Comparison of ENCODE assay signal across 9 cellular contexts in the genomic region with DNA sequence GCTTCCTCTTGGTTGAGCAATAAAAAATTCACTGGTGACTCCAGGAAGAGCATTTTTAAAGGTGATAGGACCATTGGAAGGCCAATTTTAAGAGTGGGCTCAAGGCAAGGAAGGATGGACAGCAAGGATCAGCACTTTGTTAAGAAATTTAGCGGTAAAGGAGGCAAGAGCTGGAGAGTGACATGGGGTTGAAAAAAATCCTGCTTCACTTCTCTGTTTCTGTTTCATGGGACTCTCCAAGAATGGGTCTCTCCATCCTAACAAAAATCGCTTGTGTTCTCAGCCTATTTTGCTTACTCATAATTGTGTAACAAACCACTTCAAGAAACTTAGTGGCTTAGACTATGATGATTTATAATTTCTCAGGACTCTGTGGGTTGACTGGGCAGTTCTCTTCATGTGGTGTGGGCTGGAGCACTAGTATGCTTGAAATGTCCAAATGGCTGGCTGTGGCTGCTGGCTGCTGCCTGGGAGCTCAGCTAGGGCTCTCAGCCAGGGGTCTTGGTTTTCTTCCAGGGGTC. TPM values are rescaled to one million over a fixed set of nuclear protein-coding genes. Genes with fewer than 3 reads are reported as not detected.
DNase-seq lines count a peak whose midpoint lies in the region; ATAC-seq, FAIRE-seq and TF ChIP-seq lines count a peak whose summit lies in the region.
"Had no signal": no experiment of that assay in that cellular context is flagged by ENCODE, and none has a peak within 500 bp of the region (broad histone marks: within the 10 kb centered on the region; RNA-seq: fewer than 3 reads in every experiment).

No MANE protein-coding gene starts in this region.

- FAIRE-seq in GM12878 (lab: Jason Lieb, UNC) = peak; percentile 78

- RAD21 ChIA-PET in GM12878 (lab: Charles Lee; ENCODE audit: unreplicated experiment) = interaction anchor here (0.9 to 2.9 kb wide), 9 partner anchors 11 to 60 kb away, joined by 3 to 11 read pairs (median 4); no protein-coding TSS in a partner anchor

- no peak overlapping the region for H3K4me3 Mint-ChIP-seq in CD4-positive, alpha-beta memory T cell

- WGBS in GM12878 (ENCODE audit: insufficient coverage, insufficient replicate concordance, low lambda C conversion rate, missing lambda C conversion rate) = 47% methylated on average over 2 of the region's 2 CpGs

- no peaks in the 10 kb centered on the region for H4K20me1 ChIP-seq in GM12878 (ENCODE audit: control insufficient read depth, insufficient read depth)

- H3K27ac Mint-ChIP-seq in CD4-positive, alpha-beta memory T cell = no peak overlapping the region

- H3K27ac ChIP-seq in GM12878 (ENCODE audit: control insufficient read depth, insufficient read depth) (no peak overlapping the region), gastrocnemius medialis (peak overlapping the region; percentile 85 to 90 (median 88))
- no peak overlapping the region for H3K27ac ChIP-seq in CD4-positive, alpha-beta memory T cell (ENCODE audit: low read depth, low read length)

- no peak overlapping the region for H3K9ac ChIP-seq in GM12878 (ENCODE audit: control insufficient read depth, insufficient read depth, low read length)

- TF ChIP-seq EP300 in GM12878 (IDR thresholded peaks at IDR 0.05; ENCODE audit: borderline replicate concordance in 1 of 2, control insufficient read depth in 1 of 2, low read depth in 2 of 2, low read length in 2 of 2) = peak; percentile 67; a peak in 2 of 4 replicates

- SMC1A ChIA-PET in GM12878 (lab: Charles Lee; ENCODE audit: uncharacterized antibody, unreplicated experiment) = interaction anchor here (0.9 to 6.4 kb wide), 14 partner anchors 10 to 124 kb away, joined by 3 to 41 read pairs (median 4); no protein-coding TSS in a partner anchor

- H3K36me3 Mint-ChIP-seq in CD4-positive, alpha-beta memory T cell = peaks cover 0 to 7% of the 10 kb centered on the region in 2 donors

- 0 out of 2 replicates have a peak overlapping the region, but pooled peaks have one; percentile 1 for H3K4me2 ChIP-seq in GM12878 (ENCODE audit: control insufficient read depth, insufficient read depth)

- in situ Hi-C loops in GM12878 (cut with MboI) = no loop called here
- in situ Hi-C loops in gastrocnemius medialis (cut with MboI; ENCODE audit: low sequenced_read_pairs in 4 of 4) = loop anchor here in 1 of 4 donors (5.0 kb wide), 1 partner anchor 37 kb away; no protein-coding TSS in a partner anchor

- H3K4me1 ChIP-seq in GM12878 (ENCODE audit: control insufficient read depth, insufficient read depth, low read length) (peaks cover 25% of the 10 kb centered on the region), gastrocnemius medialis (peaks cover 11 to 21% of the 10 kb centered on the region in 2 donors)
- H3K4me1 ChIP-seq in CD4-positive, alpha-beta memory T cell (ENCODE audit: insufficient read depth, low read length) = no peaks in the 10 kb centered on the region

- TF ChIP-seq POLR2A in GM12878 (IDR thresholded peaks at IDR 0.05; ENCODE audit: low read depth, low read length) (no peak), gastrocnemius medialis (IDR thresholded peaks at IDR 0.05) (no peak)

- H3K4me3 ChIP-seq in GM12878 = no peak overlapping the region
- no peak overlapping the region for H3K4me3 ChIP-seq in gastrocnemius medialis
- no peak overlapping the region for H3K4me3 ChIP-seq in CD4-positive, alpha-beta memory T cell (ENCODE audit: low read length in 2 of 2)

- no peak overlapping the region for H2AFZ ChIP-seq in GM12878 (ENCODE audit: control insufficient read depth, low read depth, low read length)

- H3K36me3 ChIP-seq in GM12878 (ENCODE audit: control insufficient read depth in 2 of 2, insufficient read depth in 2 of 2, low read length in 1 of 2) = no peaks in the 10 kb centered on the region
- no peaks in the 10 kb centered on the region for H3K36me3 ChIP-seq in gastrocnemius medialis
- H3K36me3 ChIP-seq in CD4-positive, alpha-beta memory T cell (ENCODE audit: insufficient read depth, low read length) = no peaks in the 10 kb centered on the region

- no peaks in the 10 kb centered on the region for H3K4me1 Mint-ChIP-seq in CD4-positive, alpha-beta memory T cell

- H3K79me2 ChIP-seq in GM12878 (ENCODE audit: control insufficient read depth, insufficient read depth, low read length) = no peaks in the 10 kb centered on the region

- CTCF ChIA-PET in GM12878 (lab: Yijun Ruan, JAX) = interaction anchor here (1.0 to 3.5 kb wide), 6 partner anchors 9 to 60 kb away, joined by 4 to 15 read pairs (median 8); no protein-coding TSS in a partner anchor
- CTCF ChIA-PET in CD4-positive, alpha-beta memory T cell (lab: Charles Lee; ENCODE audit: partially characterized antibody) = interaction anchor here (1.2 kb wide), 1 partner anchor 9 kb away, joined by 4 read pairs; no protein-coding TSS in a partner anchor

- POLR2A ChIA-PET in GM12878 (lab: Charles Lee) = interaction anchor here (0.5 to 1.1 kb wide), 4 partner anchors 23 to 50 kb away, joined by 3 to 4 read pairs (median 3); no protein-coding TSS in a partner anchor
- POLR2A ChIA-PET in CD4-positive, alpha-beta memory T cell (lab: Charles Lee; ENCODE audit: partially characterized antibody) = no interaction called here

- peaks cover 5% of the 10 kb centered on the region; the same call in 2 of the 3 replicates for H3K9me3 ChIP-seq in GM12878 (replicated peaks; ENCODE audit: control insufficient read depth, insufficient read depth, low read length)
- peaks cover 0 to 4% (median 0%) of the 10 kb centered on the region in 3 donors for H3K9me3 ChIP-seq in gastrocnemius medialis
- no peaks in the 10 kb centered on the region for H3K9me3 ChIP-seq in CD4-positive, alpha-beta memory T cell (ENCODE audit: control insufficient read depth in 1 of 2, low read length in 2 of 2)

- ATAC-seq in GM18511 (IDR thresholded peaks at IDR 0.05; ENCODE audit: unreplicated experiment) (peak; percentile 34), GM12878 (peak; percentile 86), gastrocnemius medialis (no peak), GM18873 (IDR thresholded peaks at IDR 0.05; ENCODE audit: low FRiP score, unreplicated experiment) (no peak)

- no TSS peak for BruUV-seq in GM12878 (replicated peaks; lab: Mats Ljungman, UMichigan)

- intact Hi-C loops in GM12878 (cut with micrococcal nuclease; ENCODE audit: unreplicated experiment) (loop anchor here (1.0 to 5.0 kb wide), 3 partner anchors 10 to 62 kb away; no protein-coding TSS in a partner anchor), gastrocnemius medialis (cut with DNase I; ENCODE audit: low total_unique reads) (loop anchor here (2.0 kb wide), 1 partner anchor 40 kb away; no protein-coding TSS in a partner anchor)
- intact Hi-C loops in CD4-positive, alpha-beta memory T cell (cut with micrococcal nuclease) = no loop called here

- no peak for TF ChIP-seq CTCF in GM12878 (IDR thresholded peaks at IDR 0.05 in 2 of 3, conservative IDR thresholded peaks at IDR 0.05 in 1 of 3; ENCODE audit: control insufficient read depth in 2 of 3, extremely low read depth in 1 of 3, insufficient read depth in 1 of 3, low read depth in 3 of 3, low read length in 3 of 3)
- no peak for TF ChIP-seq CTCF in gastrocnemius medialis (IDR thresholded peaks at IDR 0.05 in 4 of 5, conservative IDR thresholded peaks at IDR 0.05 in 1 of 5)

- TF ChIP-seq RAD21 in GM12878 (IDR thresholded peaks at IDR 0.05; ENCODE audit: insufficient read depth, low read depth, low read length) = no peak

- H3K27me3 Mint-ChIP-seq in CD4-positive, alpha-beta memory T cell = no peaks in the 10 kb centered on the region

- H3K27me3 ChIP-seq in GM12878 (replicated peaks in 1 of 2; ENCODE audit: control insufficient read depth in 2 of 2, insufficient read depth in 2 of 2, low read length in 1 of 2) (no peaks in the 10 kb centered on the region), gastrocnemius medialis (no peaks in the 10 kb centered on the region)
- no peaks in the 10 kb centered on the region for H3K27me3 ChIP-seq in CD4-positive, alpha-beta memory T cell (ENCODE audit: insufficient read depth, low read length)

- DNase-seq in Kasumi-1 (lab: John Stamatoyannopoulos, UW) (peak; percentile 27 to 46), GM12878 (ENCODE audit: low read depth, low spot score) (peak; percentile 65), gastrocnemius medialis (no peak), cerebellar cortex (ENCODE audit: low spot score) (no peak), OCI-M2 (lab: John Stamatoyannopoulos, UW; ENCODE audit: unreplicated experiment) (no peak)
- DNase-seq in CD4-positive, alpha-beta memory T cell = no peak
- DNase-seq: nucleus accumbens had no signal

- H3K9me3 Mint-ChIP-seq in CD4-positive, alpha-beta memory T cell = peaks cover 0 to 9% (median 3%) of the 10 kb centered on the region in 8 donors

TF ChIP-seq in GM12878, 131 proteins besides CTCF, POLR2A, EP300 and RAD21 (continues in another document):
- TF ChIP-seq PAX5 (IDR thresholded peaks at IDR 0.05; ENCODE audit: borderline replicate concordance, low read depth, low read length) = peak; percentile 56
- peak; percentile 73 for TF ChIP-seq DPF2 (IDR thresholded peaks at IDR 0.05)
- no peak for TF ChIP-seq EGR1 (IDR thresholded peaks at IDR 0.05; ENCODE audit: borderline replicate concordance in 1 of 2, low read depth in 2 of 2, low read length in 2 of 2)
- peak; percentile 70 for TF ChIP-seq ZNF217 (IDR thresholded peaks at IDR 0.05)
- TF ChIP-seq SMARCA5 (IDR thresholded peaks at IDR 0.05) = 0 out of 2 replicates have a peak, but pooled peaks have one; percentile 28
- peak; percentile 19; the same call in 1 of the 2 replicates for TF ChIP-seq CREB1 (IDR thresholded peaks at IDR 0.05; ENCODE audit: low read depth)
- no peak for TF ChIP-seq RELA (IDR thresholded peaks at IDR 0.05; ENCODE audit: borderline replicate concordance, partially characterized antibody)

RNA-seq across cellular contexts. Expression of a gene that starts 59.8 kb away (rescaled TPM):
- total RNA-seq in GM12878 (2013; cell fraction: nucleolus; rRNA removed) = 35.6 and 39.6 TPM in 2 replicates
- total RNA-seq in GM12878 (2014; rRNA removed) (20.1 and 20.4 TPM in 2 replicates), GM12878 (2014; rRNA removed; fragmentation: Illumina TruSeq; extraction: Trizol) (10.2 and 11.8 TPM in 2 replicates), GM12878 (2021) (16.1 and 16.8 TPM in 2 replicates), gastrocnemius medialis (10 to 100 TPM in 3 of 4 donors, 1 to 10 TPM in 1; 9.6 to 19.3 (median 17.4) TPM)
- polyA plus RNA-seq in GM12878 (2011; ENCODE audit: low read depth) = 2.0 TPM
- polyA plus RNA-seq in GM12878 (2011; rRNA removed) (9.3 and 15.3 TPM in 2 replicates), GM12878 (2014; fragmentation: Illumina TruSeq; extraction: Trizol) (10.5 and 12.9 TPM in 2 replicates), GM12878 (2014; fragmentation: Nextera tagmentation; extraction: Ambion mirVana) (1 to 10 TPM; 3.1 to 4.0 TPM), GM12878 (2014; rRNA removed) (9.6 and 9.7 TPM in 2 replicates), GM12878 (2016; fragmentation: Nextera tagmentation; extraction: Ambion mirVana) (1 to 10 TPM; 1.2 to 1.6 TPM)
- polyA plus RNA-seq in GM12878 (2011; cell fraction: cytosol; rRNA removed) = 3.2 and 3.8 TPM in 2 replicates
- 4.7 and 4.9 TPM in 2 replicates for polyA plus RNA-seq in GM12878 (2011; cell fraction: nucleus; rRNA removed)
- 5.0 and 5.9 TPM in 2 replicates for polyA plus RNA-seq in GM12878 (2012)
- polyA minus RNA-seq in GM12878 (2011; rRNA and poly(A)+ RNA removed) = 5.7 and 8.9 TPM in 2 replicates
- 4.8 and 4.9 TPM in 2 replicates for polyA minus RNA-seq in GM12878 (2011; cell fraction: cytosol; rRNA and poly(A)+ RNA removed)
- polyA minus RNA-seq in GM12878 (2011; cell fraction: nucleus; rRNA and poly(A)+ RNA removed) = 19.3 and 41.0 TPM in 2 replicates
- total RNA-seq in CD4-positive, alpha-beta memory T cell = 10 to 100 TPM; 37.3 to 39.4 TPM
- polyA plus RNA-seq in CD4-positive, alpha-beta memory T cell = 1 to 10 TPM in 1 of 2 donors, under 1 TPM in 1; 0.59 to 3.5 TPM

Comparison
In these comparisons a context has a peak if more than half of its experiments do, and no peak if none do; other contexts are left out.
1. ATAC-seq: peak in GM18511 (single experiment) and GM12878 (single experiment); none in gastrocnemius medialis (0 of 2) and GM18873 (single experiment).
2. DNase-seq: peak in Kasumi-1 (2 of 2) and GM12878 (single experiment); none in gastrocnemius medialis (0 of 2), CD4-positive, alpha-beta memory T cell (0 of 5), cerebellar cortex (single experiment) and OCI-M2 (single experiment).
3. H3K27ac ChIP-seq: peak in gastrocnemius medialis (4 of 4); none in GM12878 (single experiment) and CD4-positive, alpha-beta memory T cell (single experiment).